ENCODE assay signal across 16 cellular contexts in the genomic region with DNA sequence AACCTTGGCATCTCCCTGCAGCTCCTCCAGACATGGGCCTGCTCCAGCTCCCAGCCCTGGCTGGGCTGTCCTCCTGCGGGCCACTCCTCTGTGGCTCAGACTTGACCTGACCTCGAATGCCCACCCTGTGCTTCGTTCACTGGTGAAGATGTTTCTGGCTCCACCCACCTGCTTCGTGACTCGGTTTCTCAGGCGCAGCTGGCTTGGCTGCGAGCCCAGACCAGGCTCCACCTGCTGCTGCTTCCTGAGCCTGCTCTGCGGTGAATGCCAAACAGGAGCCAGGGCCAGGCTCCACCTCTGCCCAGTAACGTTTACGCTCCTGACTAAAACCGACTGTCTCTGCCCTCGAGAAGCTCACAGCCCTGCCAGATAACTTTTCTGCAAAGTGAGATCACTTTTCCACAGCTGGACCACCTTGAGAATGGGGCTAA. TPM values are rescaled to one million over a fixed set of nuclear protein-coding genes. Genes with fewer than 3 reads are reported as not detected.
DNase-seq lines count a peak whose midpoint lies in the region; ATAC-seq, FAIRE-seq and TF ChIP-seq lines count a peak whose summit lies in the region.
"Had no signal": no experiment of that assay in that cellular context is flagged by ENCODE, and none has a peak within 500 bp of the region (broad histone marks: within the 10 kb centered on the region; RNA-seq: fewer than 3 reads in every experiment).

No MANE protein-coding gene starts in this region.

- no peaks in the 10 kb centered on the region for H3K4me1 ChIP-seq in right cardiac atrium (ENCODE audit: control insufficient read depth, insufficient read depth, low read length)
- peaks cover 5% of the 10 kb centered on the region for H3K4me1 ChIP-seq in RWPE2 (ENCODE audit: insufficient read depth, poor library complexity, severe bottlenecking)
- H3K4me1 ChIP-seq in keratinocyte (ENCODE audit: control insufficient read depth, extremely low read depth, insufficient read depth, low read length) = peaks cover 11% of the 10 kb centered on the region
- H3K4me1 ChIP-seq: neural progenitor cell had no signal

- H4K20me1 ChIP-seq in keratinocyte (ENCODE audit: control insufficient read depth, extremely low read depth, insufficient read depth, low read length) = no peaks in the 10 kb centered on the region

- H3K36me3 Mint-ChIP-seq in activated naive CD4-positive, alpha-beta T cell treated with anti-CD3 and anti-CD28 coated beads for 36 hours (ENCODE audit: low read depth) = peaks cover 31% of the 10 kb centered on the region
- peaks cover 11% of the 10 kb centered on the region for H3K36me3 Mint-ChIP-seq in type B pancreatic cell

- no peaks in the 10 kb centered on the region for H3K9me3 Mint-ChIP-seq in activated naive CD4-positive, alpha-beta T cell treated with anti-CD3 and anti-CD28 coated beads for 36 hours
- H3K9me3 Mint-ChIP-seq in type B pancreatic cell = no peaks in the 10 kb centered on the region
- H3K9me3 Mint-ChIP-seq: neural progenitor cell had no signal

- intact Hi-C loops in left ventricle myocardium superior (cut with micrococcal nuclease) (no loop called here), right cardiac atrium (cut with DNase I) (no loop called here)
- intact Hi-C loops in activated naive CD4-positive, alpha-beta T cell treated with anti-CD3 and anti-CD28 coated beads for 36 hours (cut with micrococcal nuclease) = no loop called here

- H3K36me3 ChIP-seq in RWPE2 (ENCODE audit: low read depth) (peaks cover 41% of the 10 kb centered on the region), keratinocyte (ENCODE audit: control insufficient read depth in 2 of 2, extremely low read depth in 1 of 2, insufficient read depth in 2 of 2, low read length in 2 of 2) (peaks cover 37 to 38% of the 10 kb centered on the region in 2 experiments)
- H3K36me3 ChIP-seq: neural progenitor cell had no signal

- TF ChIP-seq CTCF in RWPE2 (IDR thresholded peaks at IDR 0.05; ENCODE audit: poor library complexity, severe bottlenecking) (no peak), keratinocyte (optimal IDR thresholded peaks at IDR 0.05 in 1 of 3, IDR thresholded peaks at IDR 0.05 in 1 of 3, conservative IDR thresholded peaks at IDR 0.05 in 1 of 3; ENCODE audit: extremely low read depth in 1 of 3, insufficient read depth in 2 of 3, low read length in 3 of 3) (no peak), coronary artery (IDR thresholded peaks at IDR 0.05) (no peak), type B pancreatic cell (conservative IDR thresholded peaks at IDR 0.05) (no peak)

- H3K9me1 ChIP-seq in keratinocyte (ENCODE audit: control insufficient read depth, extremely low read depth, insufficient read depth, low read length) = peaks cover 3% of the 10 kb centered on the region

- peak; percentile 5 for FAIRE-seq in keratinocyte (lab: Jason Lieb, UNC)

- H3K27me3 Mint-ChIP-seq in activated naive CD4-positive, alpha-beta T cell treated with anti-CD3 and anti-CD28 coated beads for 36 hours (ENCODE audit: low read depth) = no peaks in the 10 kb centered on the region
- H3K27me3 Mint-ChIP-seq in type B pancreatic cell = no peaks in the 10 kb centered on the region
- H3K27me3 Mint-ChIP-seq: activated naive CD8-positive, alpha-beta T cell had no signal

- H3K4me3 Mint-ChIP-seq in activated naive CD4-positive, alpha-beta T cell treated with anti-CD3 and anti-CD28 coated beads for 36 hours = no peak overlapping the region
- H3K4me3 Mint-ChIP-seq in type B pancreatic cell = no peak overlapping the region
- H3K4me3 Mint-ChIP-seq: neural progenitor cell had no signal

- H3K4me3 ChIP-seq in right cardiac atrium (ENCODE audit: low read length) (no peak overlapping the region), RWPE2 (ENCODE audit: severe bottlenecking) (no peak overlapping the region), keratinocyte (ENCODE audit: control insufficient read depth in 2 of 3, extremely low read depth in 1 of 3, insufficient read depth in 2 of 3, low read depth in 1 of 3, low read length in 3 of 3) (no peak overlapping the region), coronary artery (no peak overlapping the region)
- H3K4me3 ChIP-seq: MG63, neural progenitor cell had no signal

- ATAC-seq in left ventricle myocardium superior (peak; percentile 12), right cardiac atrium (no peak), RWPE2 (ENCODE audit: low read depth) (peak; percentile 54)
- ATAC-seq: activated CD4-positive, CD25-positive, alpha-beta regulatory T cell treated with anti-CD3 and anti-CD28 coated beads, Interleukin-2, amount 50 U/mL, for 24 hours had no signal

- WGBS in right cardiac atrium = 63% methylated on average over 12 of the region's 12 CpGs

- H2AFZ ChIP-seq in keratinocyte (ENCODE audit: control insufficient read depth, low read length) = no peak overlapping the region
- H2AFZ ChIP-seq: neural progenitor cell had no signal

- CTCF ChIA-PET in activated naive CD4-positive, alpha-beta T cell treated with anti-CD3 and anti-CD28 coated beads for 36 hours (lab: Charles Lee) = interaction anchor here (0.8 to 1.0 kb wide), 2 partner anchors 11 to 59 kb away, joined by 3 read pairs; no protein-coding TSS in a partner anchor

- no peak for DNase-seq in left ventricle myocardium superior
- DNase-seq in right cardiac atrium = no peak
- no peak for DNase-seq in RWPE2 (ENCODE audit: low spot score)
- peak; percentile 71 for DNase-seq in keratinocyte (ENCODE audit: low read depth, low spot score)
- DNase-seq in coronary artery (ENCODE audit: low spot score) = no peak
- no peak for DNase-seq in LoVo (ENCODE audit: low spot score)
- DNase-seq in activated naive CD4-positive, alpha-beta T cell treated with anti-CD3 and anti-CD28 coated beads for 36 hours = no peak
- DNase-seq in type B pancreatic cell (ENCODE audit: extremely low spot score, unreplicated experiment) = no peak
- DNase-seq: ACHN; HCEC 1CT; MG63; stimulated activated CD4-positive, alpha-beta T cell treated with anti-CD3 and anti-CD28 coated beads, Interleukin-4, amount 100 ng/mL, for 24 hours had no signal

- H3K4me1 Mint-ChIP-seq in activated naive CD4-positive, alpha-beta T cell treated with anti-CD3 and anti-CD28 coated beads for 36 hours (ENCODE audit: low read depth) = peaks cover 5% of the 10 kb centered on the region
- no peaks in the 10 kb centered on the region for H3K4me1 Mint-ChIP-seq in type B pancreatic cell (ENCODE audit: unreplicated experiment)

- H3K9me3 ChIP-seq in right cardiac atrium (ENCODE audit: control insufficient read depth, low read length) = no peaks in the 10 kb centered on the region
- no peaks in the 10 kb centered on the region for H3K9me3 ChIP-seq in RWPE2 (ENCODE audit: severe bottlenecking)
- H3K9me3 ChIP-seq in keratinocyte (ENCODE audit: control insufficient read depth, low read depth, low read length) = no peaks in the 10 kb centered on the region
- H3K9me3 ChIP-seq: MG63 had no signal

- no peaks in the 10 kb centered on the region for H3K79me2 ChIP-seq in keratinocyte (ENCODE audit: control insufficient read depth, insufficient read depth, low read length)

- H3K27ac ChIP-seq in right cardiac atrium (ENCODE audit: low read length) = no peak overlapping the region
- H3K27ac ChIP-seq in RWPE2 (ENCODE audit: poor library complexity, severe bottlenecking) = no peak overlapping the region
- no peak overlapping the region for H3K27ac ChIP-seq in keratinocyte (ENCODE audit: control insufficient read depth, insufficient read depth, low read length)
- no peak overlapping the region for H3K27ac ChIP-seq in coronary artery
- H3K27ac ChIP-seq: neural progenitor cell had no signal

- no peaks in the 10 kb centered on the region for H3K27me3 ChIP-seq in right cardiac atrium (ENCODE audit: control insufficient read depth, insufficient read depth)
- H3K27me3 ChIP-seq in RWPE2 (ENCODE audit: insufficient read depth, poor library complexity, severe bottlenecking) = no peaks in the 10 kb centered on the region
- H3K27me3 ChIP-seq in keratinocyte (ENCODE audit: control insufficient read depth, extremely low read depth, insufficient read depth, low read length) = no peaks in the 10 kb centered on the region
- H3K27me3 ChIP-seq: MG63, neural progenitor cell had no signal

- no peak overlapping the region for H3K4me2 ChIP-seq in keratinocyte (ENCODE audit: control insufficient read depth, extremely low read depth, insufficient read depth, low read depth, low read length)
- H3K4me2 ChIP-seq: neural progenitor cell had no signal

- no peak overlapping the region for H3K27ac Mint-ChIP-seq in activated naive CD4-positive, alpha-beta T cell treated with anti-CD3 and anti-CD28 coated beads for 36 hours
- H3K27ac Mint-ChIP-seq in type B pancreatic cell = no peak overlapping the region
- H3K27ac Mint-ChIP-seq: neural progenitor cell had no signal

- no peak overlapping the region for H3K9ac ChIP-seq in keratinocyte (ENCODE audit: control insufficient read depth, extremely low read depth, insufficient read depth, low read length)
- H3K9ac ChIP-seq: neural progenitor cell had no signal

- dilution Hi-C loops in keratinocyte (cut with MboI; ENCODE audit: extremely low pct_ligation_motif_present, low sequenced_read_pairs) = no loop called here

RNA-seq across cellular contexts. Expression of gene RSPH6A, which starts 8.9 kb away (rescaled TPM):
- not detected for total RNA-seq in left ventricle myocardium superior
- under 1 TPM in 1 of 4 donors, not detected in 3; 0.14 TPM for total RNA-seq in right cardiac atrium
- polyA plus RNA-seq in right cardiac atrium = not detected
- not detected in 3 replicates for polyA plus RNA-seq in keratinocyte
- not detected for polyA plus RNA-seq in keratinocyte (2011; ENCODE audit: low read depth)
- polyA plus RNA-seq in keratinocyte (2011; cell fraction: cytosol; rRNA removed) = not detected in 2 replicates
- polyA plus RNA-seq in keratinocyte (2011; cell fraction: nucleus; rRNA removed) = 0.05 and 0.17 TPM in 2 replicates
- polyA plus RNA-seq in keratinocyte (2012; ENCODE audit: low replicate concordance) = 0.08 TPM in 1 of 2 replicates, not detected in the other
- 0.16 TPM in 1 of 3 replicates, not detected in the others for polyA minus RNA-seq in keratinocyte
- polyA minus RNA-seq in keratinocyte (2011; cell fraction: cytosol; rRNA and poly(A)+ RNA removed) = not detected
- 0.32 TPM in 1 of 2 replicates, not detected in the other for polyA minus RNA-seq in keratinocyte (2011; cell fraction: nucleus; rRNA and poly(A)+ RNA removed)
- total RNA-seq in activated naive CD4-positive, alpha-beta T cell treated with anti-CD3 and anti-CD28 coated beads for 36 hours = under 1 TPM in 1 of 2 experiments, not detected in 1; 0.17 TPM
- total RNA-seq in type B pancreatic cell (ENCODE audit: low replicate concordance) = 0.19 and 0.26 TPM in 2 replicates
- total RNA-seq: temporal lobe had no signal

RNA-seq across cellular contexts. Expression of gene DMWD, which starts 31.4 kb away (rescaled TPM):
- total RNA-seq in left ventricle myocardium superior = 64.6 TPM
- 10 to 100 TPM; 72.2 to 87.1 (median 76.6) TPM for total RNA-seq in right cardiac atrium
- 50.2 TPM for polyA plus RNA-seq in right cardiac atrium
- polyA plus RNA-seq in keratinocyte = 10.1 to 16.5 TPM (median 12.5 TPM) in 3 replicates
- polyA plus RNA-seq in keratinocyte (2011; ENCODE audit: low read depth) = 1.7 TPM
- 8.1 and 11.8 TPM in 2 replicates for polyA plus RNA-seq in keratinocyte (2011; cell fraction: cytosol; rRNA removed)
- 35.8 and 51.3 TPM in 2 replicates for polyA plus RNA-seq in keratinocyte (2011; cell fraction: nucleus; rRNA removed)
- polyA plus RNA-seq in keratinocyte (2012; ENCODE audit: low replicate concordance) = 12.3 and 20.4 TPM in 2 replicates
- polyA minus RNA-seq in keratinocyte = 16.9 to 29.0 TPM (median 27.1 TPM) in 3 replicates
- 24.7 TPM for polyA minus RNA-seq in keratinocyte (2011; cell fraction: cytosol; rRNA and poly(A)+ RNA removed)
- polyA minus RNA-seq in keratinocyte (2011; cell fraction: nucleus; rRNA and poly(A)+ RNA removed) = 28.9 and 30.2 TPM in 2 replicates
- 10 to 100 TPM; 28.6 to 29.1 TPM for total RNA-seq in activated naive CD4-positive, alpha-beta T cell treated with anti-CD3 and anti-CD28 coated beads for 36 hours
- 56.3 and 94.0 TPM in 2 replicates for total RNA-seq in type B pancreatic cell (ENCODE audit: low replicate concordance)

RNA-seq across cellular contexts. Expression of gene SYMPK, which starts 38.9 kb away (rescaled TPM):
- total RNA-seq in left ventricle myocardium superior = 38.3 TPM
- 10 to 100 TPM; 33.1 to 40.4 (median 34.4) TPM for total RNA-seq in right cardiac atrium
- polyA plus RNA-seq in right cardiac atrium = 23.5 TPM
- 43.8 to 63.2 TPM (median 56.0 TPM) in 3 replicates for polyA plus RNA-seq in keratinocyte
- polyA plus RNA-seq in keratinocyte (2011; ENCODE audit: low read depth) = 51.1 TPM
- polyA plus RNA-seq in keratinocyte (2011; cell fraction: cytosol; rRNA removed) = 43.6 and 48.5 TPM in 2 replicates
- 105 and 128 TPM in 2 replicates for polyA plus RNA-seq in keratinocyte (2011; cell fraction: nucleus; rRNA removed)
- 29.5 and 45.4 TPM in 2 replicates for polyA plus RNA-seq in keratinocyte (2012; ENCODE audit: low replicate concordance)
- 82.5 to 138 TPM (median 95.2 TPM) in 3 replicates for polyA minus RNA-seq in keratinocyte
- 75.6 TPM for polyA minus RNA-seq in keratinocyte (2011; cell fraction: cytosol; rRNA and poly(A)+ RNA removed)
- 44.7 and 61.0 TPM in 2 replicates for polyA minus RNA-seq in keratinocyte (2011; cell fraction: nucleus; rRNA and poly(A)+ RNA removed)
- 10 to 100 TPM; 96.9 to 97.4 TPM for total RNA-seq in activated naive CD4-positive, alpha-beta T cell treated with anti-CD3 and anti-CD28 coated beads for 36 hours
- total RNA-seq in type B pancreatic cell (ENCODE audit: low replicate concordance) = 66.7 and 93.0 TPM in 2 replicates

RNA-seq across cellular contexts. Expression of gene FOXA3, which starts 40.1 kb away (rescaled TPM):
- total RNA-seq in left ventricle myocardium superior (not detected), right cardiac atrium (not detected), type B pancreatic cell (ENCODE audit: low replicate concordance) (3.3 and 5.0 TPM in 2 replicates)
- polyA plus RNA-seq in right cardiac atrium (not detected), keratinocyte (0.03 to 0.05 TPM in 2 of 3 replicates, not detected in the other)
- polyA plus RNA-seq in keratinocyte (2011; ENCODE audit: low read depth) = not detected
- polyA plus RNA-seq in keratinocyte (2011; cell fraction: cytosol; rRNA removed) = 0.05 TPM in 1 of 2 replicates, not detected in the other
- polyA plus RNA-seq in keratinocyte (2011; cell fraction: nucleus; rRNA removed) = not detected in 2 replicates
- not detected in 2 replicates for polyA plus RNA-seq in keratinocyte (2012; ENCODE audit: low replicate concordance)
- polyA minus RNA-seq in keratinocyte = not detected in 3 replicates
- polyA minus RNA-seq in keratinocyte (2011; cell fraction: cytosol; rRNA and poly(A)+ RNA removed) = not detected
- polyA minus RNA-seq in keratinocyte (2011; cell fraction: nucleus; rRNA and poly(A)+ RNA removed) = not detected in 2 replicates
- under 1 TPM in 1 of 2 experiments, not detected in 1; 0.20 TPM for total RNA-seq in activated naive CD4-positive, alpha-beta T cell treated with anti-CD3 and anti-CD28 coated beads for 36 hours
- total RNA-seq: temporal lobe had no signal

RNA-seq across cellular contexts. Expression of gene DMPK, which starts 41.8 kb away (rescaled TPM):
- total RNA-seq in left ventricle myocardium superior = 275 TPM
- total RNA-seq in right cardiac atrium = 100 to 1,000 TPM; 220 to 304 (median 288) TPM
- 395 TPM for polyA plus RNA-seq in right cardiac atrium
- 7.0 to 12.8 TPM (median 8.1 TPM) in 3 replicates for polyA plus RNA-seq in keratinocyte
- 15.4 TPM for polyA plus RNA-seq in keratinocyte (2011; ENCODE audit: low read depth)
- 2.8 and 7.2 TPM in 2 replicates for polyA plus RNA-seq in keratinocyte (2011; cell fraction: cytosol; rRNA removed)
- polyA plus RNA-seq in keratinocyte (2011; cell fraction: nucleus; rRNA removed) = 76.2 and 104 TPM in 2 replicates
- polyA plus RNA-seq in keratinocyte (2012; ENCODE audit: low replicate concordance) = 13.2 and 17.9 TPM in 2 replicates
- polyA minus RNA-seq in keratinocyte = 7.1 to 11.4 TPM (median 9.1 TPM) in 3 replicates
- 3.3 TPM for polyA minus RNA-seq in keratinocyte (2011; cell fraction: cytosol; rRNA and poly(A)+ RNA removed)
- polyA minus RNA-seq in keratinocyte (2011; cell fraction: nucleus; rRNA and poly(A)+ RNA removed) = 12.0 and 16.4 TPM in 2 replicates
- 1 to 10 TPM; 6.1 TPM for total RNA-seq in activated naive CD4-positive, alpha-beta T cell treated with anti-CD3 and anti-CD28 coated beads for 36 hours
- 42.5 and 97.7 TPM in 2 replicates for total RNA-seq in type B pancreatic cell (ENCODE audit: low replicate concordance)

Comparison
In these comparisons a context has a peak if more than half of its experiments do, and no peak if none do; other contexts are left out.
1. ATAC-seq: peak in left ventricle myocardium superior (single experiment) and RWPE2 (single experiment); none in right cardiac atrium (0 of 2).